Comparison of ENCODE assay signal across 1 cellular context in the genomic region with DNA sequence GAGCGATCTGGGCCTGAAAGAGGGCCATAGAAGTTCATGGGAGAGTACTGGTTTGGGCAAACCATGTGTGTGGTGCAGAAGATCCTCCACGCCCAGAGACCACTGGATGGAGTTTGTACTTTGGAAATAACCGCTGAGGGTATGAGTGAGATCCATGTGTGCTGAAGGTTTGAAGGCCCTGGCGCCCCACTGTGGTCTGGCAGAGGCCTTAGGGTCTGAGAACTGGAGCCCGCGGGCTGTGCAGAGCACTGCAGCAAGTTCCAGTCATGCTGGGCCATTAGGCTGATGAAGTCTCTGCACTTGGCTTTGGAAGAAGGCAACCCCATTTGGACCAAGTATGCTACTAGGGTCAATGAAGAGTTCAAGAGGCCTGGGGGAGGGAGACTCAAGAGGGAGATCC.
TF ChIP-seq lines count a peak whose summit lies in the region.

No MANE protein-coding gene starts in this region.

TF ChIP-seq in GM23338, 12 proteins besides CTCF, POLR2A, EP300 and RAD21 (continued from another document):
- TF ChIP-seq STAT1 (IDR thresholded peaks at IDR 0.05; ENCODE audit: unreplicated experiment), result no peak
- TF ChIP-seq ZNF114 (CRISPR knock-in tag; IDR thresholded peaks at IDR 0.05), result no peak
TF ChIP-seq in GM23338: peak in this region for 0.
